15 cellular contexts compared by ENCODE assay signal in genomic region chr5:1314564-1314982, GRCh38. TPM values are rescaled to one million over a fixed set of nuclear protein-coding genes. Genes with fewer than 3 reads are reported as not detected.
A peak's percentile ranks its signal among the peaks of the same experiment; 100 is the strongest.
DNase-seq lines count a peak whose midpoint lies in the region; ATAC-seq and TF ChIP-seq lines count a peak whose summit lies in the region.
"Had no signal": no experiment of that assay in that cellular context is flagged by ENCODE, and none has a peak within 500 bp of the region (broad histone marks: within the 10 kb centered on the region; RNA-seq: fewer than 3 reads in every experiment).

No MANE protein-coding gene starts in this region.

- peaks cover 30 to 42% (median 35%) of the 10 kb centered on the region in 3 donors for H3K27me3 Mint-ChIP-seq in CD14-positive monocyte (ENCODE audit: low read depth in 3 of 3)
- no peaks in the 10 kb centered on the region for H3K27me3 Mint-ChIP-seq in Caco-2 (ENCODE audit: insufficient read depth, unreplicated experiment)
- peaks cover 6% of the 10 kb centered on the region for H3K27me3 Mint-ChIP-seq in activated B cell treated with CpG ODN at 0.5 μM for 24 hours
- no peaks in the 10 kb centered on the region for H3K27me3 Mint-ChIP-seq in naive thymus-derived CD8-positive, alpha-beta T cell

- peaks cover 25% of the 10 kb centered on the region for H3K4me1 ChIP-seq in Caco-2

- H3K4me3 Mint-ChIP-seq in CD14-positive monocyte (peak overlapping the region in 1 of 2 donors; percentile 47), Caco-2 (ENCODE audit: unreplicated experiment) (no peak overlapping the region), activated B cell treated with CpG ODN at 0.5 μM for 24 hours (no peak overlapping the region)
- H3K4me3 Mint-ChIP-seq in naive thymus-derived CD8-positive, alpha-beta T cell = peak overlapping the region in 8 of 10 donors; percentile 72 to 93 (median 86)

- TF ChIP-seq CTCF in CD14-positive monocyte (IDR thresholded peaks at IDR 0.05) (no peak), Caco-2 (IDR thresholded peaks at IDR 0.05; ENCODE audit: insufficient read depth in 1 of 2, low read depth in 1 of 2, low read length in 1 of 2, severe bottlenecking in 1 of 2, unreplicated experiment in 1 of 2) (no peak), activated B cell treated with CpG ODN at 0.5 μM for 24 hours (IDR thresholded peaks at IDR 0.05) (no peak)

- CTCF ChIA-PET in Caco-2 (lab: Charles Lee) (interaction anchor here (0.6 kb wide), 1 partner anchor 330 kb away, joined by 3 read pairs; no protein-coding TSS in a partner anchor), activated B cell treated with CpG ODN at 0.5 μM for 24 hours (lab: Charles Lee) (no interaction called here)

- ATAC-seq in activated B cell treated with CpG ODN at 0.5 μM for 24 hours (ENCODE audit: low read depth) (no peak), GM18498 (IDR thresholded peaks at IDR 0.05; ENCODE audit: unreplicated experiment) (no peak)
- ATAC-seq in naive thymus-derived CD8-positive, alpha-beta T cell = no peak
- ATAC-seq: Right ventricle myocardium inferior had no signal

- H3K9me3 Mint-ChIP-seq in CD14-positive monocyte (peaks cover 8 to 26% (median 22%) of the 10 kb centered on the region in 7 donors), Caco-2 (ENCODE audit: unreplicated experiment) (no peaks in the 10 kb centered on the region), activated B cell treated with CpG ODN at 0.5 μM for 24 hours (peaks cover 9% of the 10 kb centered on the region)
- H3K9me3 Mint-ChIP-seq in naive thymus-derived CD8-positive, alpha-beta T cell = peaks cover 0 to 12% (median 4%) of the 10 kb centered on the region in 9 donors

- H3K36me3 Mint-ChIP-seq in CD14-positive monocyte = peaks cover 27 to 32% of the 10 kb centered on the region in 2 donors
- H3K36me3 Mint-ChIP-seq in Caco-2 (ENCODE audit: insufficient read depth, unreplicated experiment) = peaks cover 17% of the 10 kb centered on the region
- H3K36me3 Mint-ChIP-seq in activated B cell treated with CpG ODN at 0.5 μM for 24 hours (ENCODE audit: low read depth) = peaks cover 31% of the 10 kb centered on the region
- peaks cover 0 to 18% (median 5%) of the 10 kb centered on the region in 3 donors for H3K36me3 Mint-ChIP-seq in naive thymus-derived CD8-positive, alpha-beta T cell

- H3K4me1 Mint-ChIP-seq in CD14-positive monocyte (peaks cover 41% of the 10 kb centered on the region), Caco-2 (ENCODE audit: low read depth, unreplicated experiment) (peaks cover 16% of the 10 kb centered on the region), activated B cell treated with CpG ODN at 0.5 μM for 24 hours (peaks cover 48% of the 10 kb centered on the region)
- peaks cover 34 to 77% (median 65%) of the 10 kb centered on the region in 4 donors for H3K4me1 Mint-ChIP-seq in naive thymus-derived CD8-positive, alpha-beta T cell

- DNase-seq in CD14-positive monocyte (ENCODE audit: low spot score) = peak; percentile 31
- DNase-seq in Caco-2 = peak in 1 of 2 experiments; percentile 29
- DNase-seq in activated B cell treated with CpG ODN at 0.5 μM for 24 hours = peak; percentile 13
- DNase-seq in naive thymus-derived CD8-positive, alpha-beta T cell = peak in 1 of 10 donors; percentile 55
- no peak for DNase-seq in T-helper 9 cell
- DNase-seq in NCI-H1105 (lab: John Stamatoyannopoulos, UW) = no peak
- DNase-seq: MG63, NCI-H2107 had no signal

- H3K27ac Mint-ChIP-seq in CD14-positive monocyte (no peak overlapping the region), Caco-2 (ENCODE audit: unreplicated experiment) (peak overlapping the region; percentile 85), activated B cell treated with CpG ODN at 0.5 μM for 24 hours (no peak overlapping the region)
- H3K27ac Mint-ChIP-seq in naive thymus-derived CD8-positive, alpha-beta T cell = peak overlapping the region in 5 of 10 donors; percentile 12 to 89 (median 62)

- no peak overlapping the region for H3K4me3 ChIP-seq in Caco-2 (ENCODE audit: low read depth, low read length)
- H3K4me3 ChIP-seq: MG63, mucosa of descending colon, tibial artery had no signal

- H3K27me3 ChIP-seq in Caco-2 (replicated peaks; ENCODE audit: control insufficient read depth, insufficient read depth, low read length) = no peaks in the 10 kb centered on the region
- H3K27me3 ChIP-seq: MG63 had no signal

- no peaks in the 10 kb centered on the region; the same call in 1 of the 2 replicates for H3K9me3 ChIP-seq in Caco-2
- H3K9me3 ChIP-seq: tibial artery had no signal

- peaks cover 1% of the 10 kb centered on the region; the same call in 1 of the 2 replicates for H3K36me3 ChIP-seq in Caco-2 (ENCODE audit: control insufficient read depth, insufficient read depth, low read length)

- POLR2A ChIA-PET in Caco-2 (lab: Charles Lee) (no interaction called here), activated B cell treated with CpG ODN at 0.5 μM for 24 hours (lab: Charles Lee) (interaction anchor here (2.0 kb wide), 1 partner anchor 30 kb away, joined by 9 read pairs; the partner anchor contains the start of gene CLPTM1L)
- POLR2A ChIA-PET in naive thymus-derived CD8-positive, alpha-beta T cell (lab: Charles Lee) = interaction anchor here (0.6 to 6.5 kb wide), 7 partner anchors 10 to 486 kb away, joined by 3 to 43 read pairs (median 16); partner anchors contain the start of genes CLPTM1L and TERT

- intact Hi-C loops in CD14-positive monocyte (cut with micrococcal nuclease) = no loop called here
- intact Hi-C loops in Caco-2 (cut with micrococcal nuclease; ENCODE audit: unreplicated experiment) = no loop called here
- intact Hi-C loops in activated B cell treated with CpG ODN at 0.5 μM for 24 hours (cut with micrococcal nuclease) = no loop called here

- BruUV-seq in Caco-2 (replicated peaks; lab: Mats Ljungman, UMichigan) = no TSS peak

RNA-seq across cellular contexts. Expression of gene TERT, which starts 19.7 kb away (rescaled TPM):
- polyA plus RNA-seq in CD14-positive monocyte = not detected
- total RNA-seq in Caco-2 (2022) = 5.1 and 6.1 TPM in 2 replicates
- total RNA-seq in activated B cell treated with CpG ODN at 0.5 μM for 24 hours = 0.22 and 0.35 TPM in 2 replicates
- total RNA-seq in naive thymus-derived CD8-positive, alpha-beta T cell = under 1 TPM in 1 of 2 experiments, not detected in 1; 0.14 TPM
- polyA plus RNA-seq in naive thymus-derived CD8-positive, alpha-beta T cell = under 1 TPM in 1 of 3 donors, not detected in 2; 0.12 TPM
- total RNA-seq: cerebellum, epithelial cell of proximal tubule, kidney epithelial cell, Right ventricle myocardium inferior had no signal

RNA-seq across cellular contexts. Expression of gene CLPTM1L, which starts 30.3 kb away (rescaled TPM):
- 10 to 100 TPM; 14.1 to 35.0 TPM for polyA plus RNA-seq in CD14-positive monocyte
- total RNA-seq in Caco-2 (2022) (114 and 122 TPM in 2 replicates), activated B cell treated with CpG ODN at 0.5 μM for 24 hours (87.5 and 100 TPM in 2 replicates)
- 10 to 100 TPM; 67.2 to 70.1 TPM for total RNA-seq in naive thymus-derived CD8-positive, alpha-beta T cell
- 10 to 100 TPM; 24.9 to 66.4 (median 49.7) TPM for polyA plus RNA-seq in naive thymus-derived CD8-positive, alpha-beta T cell

Comparison
In these comparisons a context has a peak if more than half of its experiments do, and no peak if none do; other contexts are left out.
1. DNase-seq: peak in CD14-positive monocyte (single experiment) and activated B cell treated with CpG ODN at 0.5 μM for 24 hours (single experiment); none in T-helper 9 cell (single experiment) and NCI-H1105 (single experiment).
2. H3K4me3 Mint-ChIP-seq: peak in naive thymus-derived CD8-positive, alpha-beta T cell (8 of 10); none in Caco-2 (single experiment) and activated B cell treated with CpG ODN at 0.5 μM for 24 hours (single experiment).